Comparison of ENCODE assay signal across 32 cellular contexts in the genomic region with DNA sequence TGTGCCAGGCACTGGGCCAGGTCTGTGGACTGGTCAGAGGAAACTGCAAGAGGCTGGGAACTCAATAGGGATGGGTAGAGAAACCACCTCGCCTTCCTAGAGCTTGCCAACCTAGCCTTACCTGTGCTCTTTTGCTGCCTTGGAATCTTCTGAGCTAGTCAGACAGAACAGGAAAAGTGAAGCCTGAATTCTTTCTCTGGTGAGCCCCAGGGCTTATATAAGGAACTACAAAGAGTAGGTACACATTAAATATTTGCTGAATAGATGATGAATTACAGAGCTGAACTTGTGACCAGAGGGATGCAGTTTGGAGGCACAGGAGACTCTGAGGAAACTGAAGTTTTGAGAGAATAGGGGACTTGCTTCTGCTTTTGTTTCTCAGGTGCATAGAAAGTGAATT. TPM values are rescaled to one million over a fixed set of nuclear protein-coding genes. Genes with fewer than 3 reads are reported as not detected.
"Had no signal": no experiment of that assay in that cellular context is flagged by ENCODE, and none has a peak within 500 bp of the region (broad histone marks: within the 10 kb centered on the region; RNA-seq: fewer than 3 reads in every experiment).

No MANE protein-coding gene starts in this region.

- ATAC-seq: activated CD4-positive, alpha-beta T cell treated with anti-CD3 and anti-CD28 coated beads for 36 hours; activated T-helper 17 cell treated with anti-CD3 and anti-CD28 coated beads, Interleukin-2, amount 50 U/mL, for 72 hours; K562; T-helper 17 cell had no signal

- H3K27ac Mint-ChIP-seq: activated CD4-positive, alpha-beta memory T cell treated with anti-CD3 and anti-CD28 coated beads, Interleukin-2, amount 10 ng/mL, durations not matched to agents 7 days and 5 days; activated CD4-positive, alpha-beta T cell treated with anti-CD3 and anti-CD28 coated beads for 36 hours; activated naive CD4-positive, alpha-beta T cell treated with anti-CD3 and anti-CD28 coated beads for 36 hours; activated naive CD8-positive, alpha-beta T cell; activated T-helper 17 cell treated with anti-CD3 and anti-CD28 coated beads, Interleukin-2, amount 50 U/mL, for 72 hours; T-helper 17 cell had no signal

- H3K27ac ChIP-seq: brain microvascular endothelial cell, cardiac muscle cell, Peyer's patch, RWPE1, WERI-Rb-1 had no signal

- H3K4me1 Mint-ChIP-seq: activated CD4-positive, alpha-beta memory T cell treated with anti-CD3 and anti-CD28 coated beads, Interleukin-2, amount 10 ng/mL, durations not matched to agents 7 days and 5 days; activated CD4-positive, alpha-beta T cell treated with anti-CD3 and anti-CD28 coated beads for 36 hours; activated T-helper 17 cell treated with anti-CD3 and anti-CD28 coated beads, Interleukin-2, amount 50 U/mL, for 72 hours; T-helper 17 cell had no signal

- H3K4me3 ChIP-seq: cardiac muscle cell, K562, Peyer's patch had no signal

- H3K4me1 ChIP-seq: Peyer's patch had no signal

- H3K36me3 ChIP-seq: brain microvascular endothelial cell, cardiac muscle cell, Peyer's patch, WERI-Rb-1 had no signal

- DNase-seq: activated CD4-positive, alpha-beta memory T cell treated with anti-CD3 and anti-CD28 coated beads, Interleukin-2, amount 10 ng/mL, durations not matched to agents 7 days and 5 days; activated CD4-positive, alpha-beta T cell treated with anti-CD3 and anti-CD28 coated beads for 36 hours; activated CD4-positive, alpha-beta T cell treated with anti-CD3 and anti-CD28 coated beads, Interleukin-2, amount 50 U/mL, for 1 hour; activated gamma-delta T cell; activated naive CD4-positive, alpha-beta T cell treated with anti-CD3 and anti-CD28 coated beads for 36 hours; activated T-cell treated with anti-CD3 and anti-CD28 coated beads for 4 hours; activated T-cell treated with anti-CD3 and anti-CD28 coated beads, Interleukin-2, amount 50 U/mL, for 48 hours; brain microvascular endothelial cell; Karpas-422; MM.1S; NCI-H1105 treated with DMSO at 0.1 percent for 48 hours; NCI-H1436 treated with DMSO at 0.1 percent for 48 hours; NCI-H187; NCI-H2081 treated with DMSO at 0.1 percent for 48 hours; NCI-H2171; NCI-H2227 treated with DMSO at 0.1 percent for 48 hours; NCI-H446 treated with DMSO at 0.1 percent for 48 hours; NCI-H524 treated with DMSO at 0.1 percent for 48 hours; NK-92 treated with Interleukin-12 subunit alpha and Interleukin-12 subunit beta, amount 100 ng/mL, for 24 hours; OCI-M1; Peyer's patch; Right ventricle myocardium superior; T-helper 17 cell; T-helper 9 cell; WERI-Rb-1 had no signal

- H3K27me3 ChIP-seq: brain microvascular endothelial cell, cardiac muscle cell, Peyer's patch had no signal

- H3K4me3 Mint-ChIP-seq: activated CD4-positive, alpha-beta memory T cell treated with anti-CD3 and anti-CD28 coated beads, Interleukin-2, amount 10 ng/mL, durations not matched to agents 7 days and 5 days; activated CD4-positive, alpha-beta T cell treated with anti-CD3 and anti-CD28 coated beads for 36 hours; activated naive CD4-positive, alpha-beta T cell treated with anti-CD3 and anti-CD28 coated beads for 36 hours; activated naive CD8-positive, alpha-beta T cell; activated T-helper 17 cell treated with anti-CD3 and anti-CD28 coated beads, Interleukin-2, amount 50 U/mL, for 72 hours; T-helper 17 cell had no signal

RNA-seq across cellular contexts. Expression of a gene that starts 15.6 kb away (rescaled TPM):
- total RNA-seq: activated CD4-positive, alpha-beta memory T cell treated with anti-CD3 and anti-CD28 coated beads, Interleukin-2, amount 10 ng/mL, durations not matched to agents 7 days and 5 days; activated CD8-positive, alpha-beta memory T cell treated with anti-CD3 and anti-CD28 coated beads for 36 hours; activated naive CD4-positive, alpha-beta T cell treated with anti-CD3 and anti-CD28 coated beads for 36 hours; activated T-helper 17 cell treated with anti-CD3 and anti-CD28 coated beads, Interleukin-2, amount 50 U/mL, for 72 hours; K562; Peyer's patch; Right ventricle myocardium superior; SK-MEL-5; T-helper 17 cell had no signal

RNA-seq across cellular contexts. Expression of a gene that starts 23.0 kb away (rescaled TPM):
- total RNA-seq: activated CD4-positive, alpha-beta memory T cell treated with anti-CD3 and anti-CD28 coated beads, Interleukin-2, amount 10 ng/mL, durations not matched to agents 7 days and 5 days; activated CD4-positive, alpha-beta T cell treated with anti-CD3 and anti-CD28 coated beads for 36 hours; activated CD8-positive, alpha-beta memory T cell treated with anti-CD3 and anti-CD28 coated beads for 36 hours; activated naive CD4-positive, alpha-beta T cell treated with anti-CD3 and anti-CD28 coated beads for 36 hours; activated T-helper 17 cell treated with anti-CD3 and anti-CD28 coated beads, Interleukin-2, amount 50 U/mL, for 72 hours; cardiac muscle cell; K562; Peyer's patch; Right ventricle myocardium superior; SK-MEL-5; T-helper 17 cell had no signal
